In the genomic region with DNA sequence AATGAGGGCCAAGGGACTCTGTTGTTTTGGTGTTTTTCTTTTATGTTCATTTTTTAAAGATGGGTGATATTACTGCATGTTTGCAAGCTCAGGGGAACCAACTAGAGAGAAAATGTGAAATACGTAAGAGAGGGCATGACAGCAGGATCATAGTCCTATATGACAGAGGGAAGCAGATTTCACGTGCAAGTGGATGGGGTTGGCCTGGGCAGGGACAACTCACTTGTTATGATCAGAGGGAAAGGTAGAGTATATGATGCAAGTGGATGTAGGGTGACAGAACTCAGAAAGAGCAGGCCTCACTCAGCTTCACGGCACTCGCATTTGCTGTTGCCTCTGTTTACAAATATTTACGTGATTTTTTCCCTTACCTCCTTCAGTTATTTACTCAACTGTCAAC, we compare ENCODE assay signal across 21 cellular contexts.
"Had no signal": no experiment of that assay in that cellular context is flagged by ENCODE, and none has a peak within 500 bp of the region (broad histone marks: within the 10 kb centered on the region; RNA-seq: fewer than 3 reads in every experiment).

No MANE protein-coding gene starts in this region.

- H3K27ac ChIP-seq: adrenal gland, esophagus muscularis mucosa, gastrocnemius medialis, left ventricle myocardium inferior, sigmoid colon, upper lobe of left lung had no signal

- H3K27ac Mint-ChIP-seq: activated naive CD4-positive, alpha-beta T cell treated with anti-CD3 and anti-CD28 coated beads, Interleukin-2, amount 50 U/mL, for 24 hours; stimulated activated naive B cell treated with anti-CD40 and anti-IgM and Interleukin-4, amounts not matched to agents 10 μg/mL and 1 μg/mL and 100 μg/mL, for 72 hours had no signal

- H3K9me3 ChIP-seq: esophagus muscularis mucosa, gastrocnemius medialis, sigmoid colon, upper lobe of left lung had no signal

- H3K4me3 ChIP-seq: adrenal gland, esophagus muscularis mucosa, gastrocnemius medialis, left ventricle myocardium inferior, sigmoid colon, upper lobe of left lung had no signal

- H3K36me3 ChIP-seq: adrenal gland, esophagus muscularis mucosa, gastrocnemius medialis, left ventricle myocardium inferior, sigmoid colon had no signal

- H3K9me3 Mint-ChIP-seq: activated naive CD4-positive, alpha-beta T cell treated with anti-CD3 and anti-CD28 coated beads, Interleukin-2, amount 50 U/mL, for 24 hours; neural crest cell; stimulated activated naive B cell treated with anti-CD40 and anti-IgM and Interleukin-4, amounts not matched to agents 10 μg/mL and 1 μg/mL and 100 μg/mL, for 72 hours had no signal

- DNase-seq: activated CD4-positive, alpha-beta T cell treated with anti-CD3 and anti-CD28 coated beads for 48 hours; activated gamma-delta T cell treated with Interleukin-2 at 50 U/mL for 16 hours; activated T-cell treated with anti-CD3 and anti-CD28 coated beads, Interleukin-2, amount 50 U/mL, for 1 hour; adrenal gland; central memory CD4-positive, alpha-beta T cell; effector memory CD4-positive, alpha-beta T cell; gastrocnemius medialis; hippocampal formation; left ventricle myocardium inferior; occipital lobe; sigmoid colon; stimulated activated CD4-positive, alpha-beta T cell treated with anti-CD3 and anti-CD28 coated beads, Interleukin-2, amount 100 ng/mL, for 48 hours; stimulated activated CD8-positive, alpha-beta memory T cell treated with anti-CD3 and anti-CD28 coated beads, Interleukin-4, amount 100 ng/mL, for 48 hours; stimulated activated naive B cell treated with anti-CD40 and anti-IgM and Interleukin-4, amounts not matched to agents 10 μg/mL and 1 μg/mL and 100 μg/mL, for 72 hours; T-helper 9 cell had no signal

- FAIRE-seq: astrocyte, colon had no signal

- H3K27me3 ChIP-seq: adrenal gland, esophagus muscularis mucosa, gastrocnemius medialis, sigmoid colon, upper lobe of left lung had no signal

- H3K4me3 Mint-ChIP-seq: activated naive CD4-positive, alpha-beta T cell treated with anti-CD3 and anti-CD28 coated beads, Interleukin-2, amount 50 U/mL, for 24 hours; neural crest cell; stimulated activated naive B cell treated with anti-CD40 and anti-IgM and Interleukin-4, amounts not matched to agents 10 μg/mL and 1 μg/mL and 100 μg/mL, for 72 hours had no signal

- ATAC-seq: gastrocnemius medialis; stimulated activated naive B cell treated with anti-CD40 and anti-IgM and Interleukin-4, amounts not matched to agents 10 μg/mL and 1 μg/mL and 100 μg/mL, for 72 hours had no signal

- H3K27me3 Mint-ChIP-seq: activated naive CD4-positive, alpha-beta T cell treated with anti-CD3 and anti-CD28 coated beads, Interleukin-2, amount 50 U/mL, for 24 hours; stimulated activated naive B cell treated with anti-CD40 and anti-IgM and Interleukin-4, amounts not matched to agents 10 μg/mL and 1 μg/mL and 100 μg/mL, for 72 hours had no signal

- H3K4me1 ChIP-seq: adrenal gland, sigmoid colon had no signal
